18 cellular contexts compared by ENCODE assay signal in genomic region chr11:114050258-114050927, GRCh38. TPM values are rescaled to one million over a fixed set of nuclear protein-coding genes. Genes with fewer than 3 reads are reported as not detected.
DNase-seq lines count a peak whose midpoint lies in the region; ATAC-seq and TF ChIP-seq lines count a peak whose summit lies in the region.
"Had no signal": no experiment of that assay in that cellular context is flagged by ENCODE, and none has a peak within 500 bp of the region (broad histone marks: within the 10 kb centered on the region; RNA-seq: fewer than 3 reads in every experiment).

No MANE protein-coding gene starts in this region.

- no peaks in the 10 kb centered on the region for H3K36me3 Mint-ChIP-seq in activated T-cell treated with anti-CD3 and anti-CD28 coated beads, Interleukin-2, amount 50 U/mL, for 72 hours (ENCODE audit: insufficient read depth in 2 of 2)
- H3K36me3 Mint-ChIP-seq: CD8-positive, alpha-beta memory T cell had no signal

- H3K4me1 ChIP-seq in rectal smooth muscle tissue (ENCODE audit: control insufficient read depth, insufficient read depth, low read length) (peaks cover 3% of the 10 kb centered on the region), gastrocnemius medialis (peaks cover 0 to 16% of the 10 kb centered on the region in 2 donors), right lobe of liver (peaks cover 0 to 3% (median 0%) of the 10 kb centered on the region in 4 donors)
- H3K4me1 ChIP-seq: BLaER1 had no signal

- no peaks in the 10 kb centered on the region for H3K79me2 ChIP-seq in neural cell (replicated peaks; ENCODE audit: insufficient read depth, low read length)

- H3K9me3 Mint-ChIP-seq in activated T-cell treated with anti-CD3 and anti-CD28 coated beads, Interleukin-2, amount 50 U/mL, for 72 hours: no peaks in the 10 kb centered on the region
- H3K9me3 Mint-ChIP-seq: CD8-positive, alpha-beta memory T cell had no signal

- H4K20me1 ChIP-seq in neural cell (ENCODE audit: insufficient read depth): no peaks in the 10 kb centered on the region
- H4K20me1 ChIP-seq: BLaER1 had no signal

- ATAC-seq in activated T-cell treated with anti-CD3 and anti-CD28 coated beads, Interleukin-2, amount 50 U/mL, for 72 hours (replicated peaks in 1 of 2): no peak
- ATAC-seq in HG03469 (IDR thresholded peaks at IDR 0.05; ENCODE audit: unreplicated experiment): no peak
- no peak for ATAC-seq in gastrocnemius medialis
- no peak for ATAC-seq in right lobe of liver
- ATAC-seq: HCT116 had no signal

- TF ChIP-seq POLR2A in gastrocnemius medialis (IDR thresholded peaks at IDR 0.05) (no peak), right lobe of liver (IDR thresholded peaks at IDR 0.05) (no peak)

- H3K36me3 ChIP-seq in neural cell (ENCODE audit: insufficient read depth, low read length) (no peaks in the 10 kb centered on the region), rectal smooth muscle tissue (ENCODE audit: control insufficient read depth, insufficient read depth, low read length) (no peaks in the 10 kb centered on the region), gastrocnemius medialis (no peaks in the 10 kb centered on the region), right lobe of liver (no peaks in the 10 kb centered on the region)
- H3K36me3 ChIP-seq: BLaER1 had no signal

- no peak overlapping the region for H3K27ac Mint-ChIP-seq in activated T-cell treated with anti-CD3 and anti-CD28 coated beads, Interleukin-2, amount 50 U/mL, for 72 hours
- H3K27ac Mint-ChIP-seq: CD8-positive, alpha-beta memory T cell had no signal

- no peaks in the 10 kb centered on the region for H3K9me3 ChIP-seq in neural cell (ENCODE audit: low read length)
- H3K9me3 ChIP-seq in gastrocnemius medialis: no peaks in the 10 kb centered on the region
- no peaks in the 10 kb centered on the region for H3K9me3 ChIP-seq in right lobe of liver
- H3K9me3 ChIP-seq: BLaER1, Caco-2 had no signal

- no peaks in the 10 kb centered on the region for H3K9me2 ChIP-seq in neural cell (ENCODE audit: insufficient read depth, low read length)

- H3K9ac ChIP-seq in neural cell (ENCODE audit: low read length) (no peak overlapping the region), rectal smooth muscle tissue (ENCODE audit: low read length) (no peak overlapping the region)
- H3K9ac ChIP-seq: BLaER1, GM23248 had no signal

- TF ChIP-seq EP300 in neural cell (conservative IDR thresholded peaks at IDR 0.05; ENCODE audit: poor library complexity, severe bottlenecking): no peak

- H3K27ac ChIP-seq in neural cell (ENCODE audit: low read length) (no peak overlapping the region), rectal smooth muscle tissue (ENCODE audit: low read depth, low read length) (peak overlapping the region; percentile 82), gastrocnemius medialis (no peak overlapping the region), right lobe of liver (no peak overlapping the region)
- H3K27ac ChIP-seq: BLaER1, GM23248 had no signal

- TF ChIP-seq CTCF in neural cell (IDR thresholded peaks at IDR 0.05; ENCODE audit: poor library complexity, severe bottlenecking) (no peak), gastrocnemius medialis (IDR thresholded peaks at IDR 0.05 in 4 of 5, conservative IDR thresholded peaks at IDR 0.05 in 1 of 5) (no peak), right lobe of liver (IDR thresholded peaks at IDR 0.05) (no peak)

- H3K27me3 Mint-ChIP-seq in activated T-cell treated with anti-CD3 and anti-CD28 coated beads, Interleukin-2, amount 50 U/mL, for 72 hours (ENCODE audit: low read depth): no peaks in the 10 kb centered on the region

- H3K4me3 ChIP-seq in neural cell (ENCODE audit: low read length) (no peak overlapping the region), rectal smooth muscle tissue (ENCODE audit: low read length) (no peak overlapping the region), gastrocnemius medialis (no peak overlapping the region), right lobe of liver (no peak overlapping the region)
- H3K4me3 ChIP-seq: BLaER1, GM23248 had no signal

- DNase-seq in NCI-H2227 (lab: John Stamatoyannopoulos, UW; ENCODE audit: unreplicated experiment): peak; percentile 73
- DNase-seq in islet precursor cell: peak; percentile 35
- DNase-seq in activated T-cell treated with anti-CD3 and anti-CD28 coated beads, Interleukin-2, amount 50 U/mL, for 72 hours: no peak
- no peak for DNase-seq in gastrocnemius medialis
- no peak for DNase-seq in right lobe of liver
- DNase-seq: 8988T; AML-193; Caco-2; CD8-positive, alpha-beta memory T cell; DMS53; GF-D8; GM23248 had no signal

- H2AFZ ChIP-seq in neural cell (ENCODE audit: low read depth, low read length): no peak overlapping the region
- H2AFZ ChIP-seq: GM23248 had no signal

- no peaks in the 10 kb centered on the region for H3F3A ChIP-seq in neural cell (ENCODE audit: insufficient read depth, low read length, poor library complexity, severe bottlenecking)

- H3K4me2 ChIP-seq in neural cell (ENCODE audit: low read length): no peak overlapping the region
- H3K4me2 ChIP-seq: BLaER1 had no signal

- intact Hi-C loops in gastrocnemius medialis (cut with DNase I; ENCODE audit: low total_unique reads): no loop called here
- intact Hi-C loops in right lobe of liver (cut with DNase I): no loop called here

- WGBS in right lobe of liver (ENCODE audit: insufficient coverage, low coverage, low lambda C conversion rate, missing lambda C conversion rate): 94% methylated on average over 15 of the region's 15 CpGs

- no peak overlapping the region for H3K4me3 Mint-ChIP-seq in activated T-cell treated with anti-CD3 and anti-CD28 coated beads, Interleukin-2, amount 50 U/mL, for 72 hours
- H3K4me3 Mint-ChIP-seq: CD8-positive, alpha-beta memory T cell had no signal

- no peaks in the 10 kb centered on the region for H3K4me1 Mint-ChIP-seq in activated T-cell treated with anti-CD3 and anti-CD28 coated beads, Interleukin-2, amount 50 U/mL, for 72 hours (ENCODE audit: low read depth)

- H3K27me3 ChIP-seq in neural cell (ENCODE audit: insufficient read depth, low read depth, low read length) (no peaks in the 10 kb centered on the region), rectal smooth muscle tissue (ENCODE audit: control insufficient read depth, insufficient read depth, low read length) (no peaks in the 10 kb centered on the region), gastrocnemius medialis (no peaks in the 10 kb centered on the region), right lobe of liver (no peaks in the 10 kb centered on the region)
- H3K27me3 ChIP-seq: BLaER1 had no signal

- in situ Hi-C loops in gastrocnemius medialis (cut with MboI; ENCODE audit: low sequenced_read_pairs in 4 of 4): loop anchor here in 1 of 4 donors (10.0 kb wide), 1 partner anchor 194 kb away; no protein-coding TSS in a partner anchor

- TF ChIP-seq RAD21 in neural cell (conservative IDR thresholded peaks at IDR 0.05): no peak

TF ChIP-seq in neural cell, 6 proteins besides CTCF, POLR2A, EP300 and RAD21:
- TF ChIP-seq SMC3 (conservative IDR thresholded peaks at IDR 0.05; ENCODE audit: poor library complexity) (no peak), REST (IDR thresholded peaks at IDR 0.05; ENCODE audit: borderline replicate concordance) (no peak), POLR2AphosphoS5 (IDR thresholded peaks at IDR 0.05) (peak; percentile 61)
TF ChIP-seq in neural cell: peak in this region for 1.

RNA-seq across cellular contexts. Expression of gene ZBTB16, which starts 9.1 kb away (rescaled TPM):
- 0.45 and 4.0 TPM in 2 replicates for polyA plus RNA-seq in neural cell
- polyA minus RNA-seq in neural cell: 1.7 and 2.9 TPM in 2 replicates
- 1 to 10 TPM; 3.3 to 4.0 TPM for total RNA-seq in activated T-cell treated with anti-CD3 and anti-CD28 coated beads, Interleukin-2, amount 50 U/mL, for 72 hours
- total RNA-seq in gastrocnemius medialis (100 to 1,000 TPM; 156 to 250 (median 196) TPM), right lobe of liver (100 to 1,000 TPM in 2 of 6 experiments, 10 to 100 TPM in 4; 13.1 to 205 (median 52.2) TPM)
- total RNA-seq: GM23248, HT-29 had no signal
- polyA plus RNA-seq: GM23248 had no signal

Comparison
In these comparisons a context has a peak if more than half of its experiments do, and no peak if none do; other contexts are left out.
1. DNase-seq: peak in NCI-H2227 (single experiment) and islet precursor cell (single experiment); none in activated T-cell treated with anti-CD3 and anti-CD28 coated beads, Interleukin-2, amount 50 U/mL, for 72 hours (0 of 2), gastrocnemius medialis (0 of 2) and right lobe of liver (0 of 3).